ENCODE assay signal across 25 cellular contexts in genomic region chr3:123457841-123458240, GRCh38. TPM values are rescaled to one million over a fixed set of nuclear protein-coding genes. Genes with fewer than 3 reads are reported as not detected.
"Had no signal": no experiment of that assay in that cellular context is flagged by ENCODE, and none has a peak within 500 bp of the region (broad histone marks: within the 10 kb centered on the region; RNA-seq: fewer than 3 reads in every experiment).

No MANE protein-coding gene starts in this region.

- FAIRE-seq: TTC549 had no signal

- H3K4me3 ChIP-seq: cardiac muscle cell, MG63 had no signal

- ATAC-seq: activated naive CD4-positive, alpha-beta T cell treated with anti-CD3 and anti-CD28 coated beads, Interleukin-2, amount 50 U/mL, for 72 hours; activated T-cell treated with anti-CD3 and anti-CD28 coated beads, Interleukin-2, amount 50 U/mL, for 4 hours; PC-3; T-cell had no signal

- DNase-seq: activated CD4-positive, alpha-beta memory T cell treated with anti-CD3 and anti-CD28 coated beads for 36 hours; activated CD4-positive, alpha-beta T cell treated with anti-CD3 and anti-CD28 coated beads, Interleukin-2, amount 10 ng/mL, durations not matched to agents 7 days and 5 days; activated CD4-positive, CD25-positive, alpha-beta regulatory T cell; activated CD8-positive, alpha-beta memory T cell treated with anti-CD3 and anti-CD28 coated beads for 24 hours; activated effector memory CD4-positive, alpha-beta T cell treated with anti-CD3 and anti-CD28 coated beads, Interleukin-2, amount 50 U/mL, for 16 hours; activated naive CD4-positive, alpha-beta T cell treated with Interleukin-2 at 50 U/mL for 16 hours; activated T-cell treated with anti-CD3 and anti-CD28 coated beads, Interleukin-2, amount 50 U/mL, for 4 hours; brain microvascular endothelial cell; cerebellar nuclear complex; MG63; MV-4-11; NCI-H1092 treated with DMSO at 0.1 percent for 48 hours; NCI-H1436; NCI-H1694 treated with DMSO at 0.1 percent for 48 hours; NCI-H2029 treated with DMSO at 0.1 percent for 48 hours; NCI-H446; NCI-H524; PC-3; SIG-M5; T-cell; T-helper 2 cell; T1000 had no signal

- H3K36me3 ChIP-seq: brain microvascular endothelial cell, cardiac muscle cell, MG63 had no signal

- H3K9me3 ChIP-seq: MG63 had no signal

- H3K27ac ChIP-seq: brain microvascular endothelial cell, cardiac muscle cell had no signal

RNA-seq across cellular contexts. Expression of gene ADCY5, which starts 9.0 kb away (rescaled TPM):
- total RNA-seq: activated CD4-positive, alpha-beta memory T cell treated with anti-CD3 and anti-CD28 coated beads for 36 hours; activated CD4-positive, alpha-beta T cell treated with anti-CD3 and anti-CD28 coated beads, Interleukin-2, amount 10 ng/mL, durations not matched to agents 7 days and 5 days; activated naive CD4-positive, alpha-beta T cell treated with anti-CD3 and anti-CD28 coated beads, Interleukin-2, amount 50 U/mL, for 72 hours; PC-3 had no signal
